ENCODE assay signal across 25 cellular contexts in the genomic region with DNA sequence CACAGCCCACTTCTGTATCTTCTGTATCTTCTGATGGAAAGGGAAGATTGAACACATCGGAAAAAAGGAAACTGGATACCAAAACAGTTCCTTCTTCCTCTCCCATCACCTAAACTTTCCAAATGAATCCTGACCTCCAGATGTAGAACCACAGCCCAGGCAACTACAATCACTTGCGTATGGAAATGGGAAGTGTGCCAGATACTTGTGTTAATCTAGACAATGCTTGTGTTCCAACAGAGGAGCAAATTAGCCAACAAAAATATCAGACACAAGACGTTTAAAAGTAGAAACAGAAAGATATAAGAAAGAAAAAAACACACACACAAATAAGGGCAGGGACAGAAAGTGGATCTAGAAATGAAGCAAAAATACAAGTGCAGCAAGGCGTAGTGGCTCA. TPM values are rescaled to one million over a fixed set of nuclear protein-coding genes. Genes with fewer than 3 reads are reported as not detected.
"Had no signal": no experiment of that assay in that cellular context is flagged by ENCODE, and none has a peak within 500 bp of the region (broad histone marks: within the 10 kb centered on the region; RNA-seq: fewer than 3 reads in every experiment).

No MANE protein-coding gene starts in this region.

- H3K9me3 ChIP-seq: esophagus muscularis mucosa, neutrophil, psoas muscle, spleen, stomach had no signal

- DNase-seq: caudate nucleus; effector memory CD4-positive, alpha-beta T cell; kidney; left colon; mesendoderm; naive B cell; psoas muscle; retina; spleen; stimulated activated CD4-positive, alpha-beta T cell treated with anti-CD3 and anti-CD28 coated beads, Interleukin-15, amount 100 ng/mL, for 24 hours; stimulated activated CD4-positive, alpha-beta T cell treated with anti-CD3 and anti-CD28 coated beads, Interleukin-2, amount 100 ng/mL, for 24 hours; stimulated activated CD4-positive, alpha-beta T cell treated with anti-CD3 and anti-CD28 coated beads, Interleukin-4, amount 100 ng/mL, for 4 hours; stimulated activated naive CD4-positive, alpha-beta T cell; substantia nigra had no signal

- H3K27me3 Mint-ChIP-seq: naive B cell had no signal

- H3K36me3 Mint-ChIP-seq: naive B cell had no signal

- H3K4me3 ChIP-seq: esophagus muscularis mucosa, psoas muscle, spleen, stomach had no signal

- H3K27me3 ChIP-seq: esophagus muscularis mucosa, neutrophil, spleen, stomach had no signal

- H3K27ac ChIP-seq: epithelial cell of prostate, esophagus muscularis mucosa, neutrophil, spleen, stomach had no signal

- H3K9me3 Mint-ChIP-seq: naive B cell had no signal

- H3K4me3 Mint-ChIP-seq: naive B cell had no signal

- H3K4me1 ChIP-seq: stomach had no signal

- H3K36me3 ChIP-seq: esophagus muscularis mucosa, neutrophil, spleen, stomach had no signal

- H3K27ac Mint-ChIP-seq: naive B cell had no signal

- ATAC-seq: left colon, sciatic nerve had no signal

RNA-seq across cellular contexts. Expression of gene ASTL, which starts 38.4 kb away (rescaled TPM):
- total RNA-seq: esophagus muscularis mucosa, fibroblast of villous mesenchyme, kidney, liver, lung microvascular endothelial cell, osteoblast, psoas muscle, skeletal muscle tissue, stomach had no signal
- polyA plus RNA-seq: liver, neural cell had no signal
